18 cellular contexts compared by ENCODE assay signal in genomic region chr12:57215065-57215464, GRCh38. TPM values are rescaled to one million over a fixed set of nuclear protein-coding genes. Genes with fewer than 3 reads are reported as not detected.
A peak's percentile ranks its signal among the peaks of the same experiment; 100 is the strongest.
DNase-seq lines count a peak whose midpoint lies in the region; ATAC-seq, FAIRE-seq and TF ChIP-seq lines count a peak whose summit lies in the region.
"Had no signal": no experiment of that assay in that cellular context is flagged by ENCODE, and none has a peak within 500 bp of the region (broad histone marks: within the 10 kb centered on the region; RNA-seq: fewer than 3 reads in every experiment).

No MANE protein-coding gene starts in this region.

- no peak for TF ChIP-seq CTCF in PC-9 (conservative IDR thresholded peaks at IDR 0.05)
- TF ChIP-seq CTCF in keratinocyte (optimal IDR thresholded peaks at IDR 0.05 in 1 of 3, IDR thresholded peaks at IDR 0.05 in 1 of 3, conservative IDR thresholded peaks at IDR 0.05 in 1 of 3; ENCODE audit: extremely low read depth in 1 of 3, insufficient read depth in 2 of 3, low read length in 3 of 3): no peak
- TF ChIP-seq CTCF in esophagus muscularis mucosa (IDR thresholded peaks at IDR 0.05): no peak

- no peak for FAIRE-seq in keratinocyte (lab: Jason Lieb, UNC)

- H3K9me3 Mint-ChIP-seq in stimulated activated effector memory CD8-positive, alpha-beta T cell treated with anti-CD3 and anti-CD28 coated beads, Interleukin-12 subunit alpha, Interleukin-12 subunit beta, amount 100 ng/mL, for 72 hours: no peaks in the 10 kb centered on the region
- H3K9me3 Mint-ChIP-seq: activated CD4-positive, alpha-beta T cell treated with anti-CD3 and anti-CD28 coated beads, Interleukin-2, amount 10 ng/mL, durations not matched to agents 7 days and 5 days had no signal

- H3K27ac Mint-ChIP-seq in stimulated activated effector memory CD8-positive, alpha-beta T cell treated with anti-CD3 and anti-CD28 coated beads, Interleukin-12 subunit alpha, Interleukin-12 subunit beta, amount 100 ng/mL, for 72 hours: peak overlapping the region; percentile 19

- no peak overlapping the region for H2AFZ ChIP-seq in PC-9
- no peak overlapping the region for H2AFZ ChIP-seq in keratinocyte (ENCODE audit: control insufficient read depth, low read length)
- H2AFZ ChIP-seq: parathyroid adenoma had no signal

- 37% methylated on average over 11 of the region's 11 CpGs for WGBS in esophagus muscularis mucosa

- ATAC-seq in stimulated activated effector memory CD8-positive, alpha-beta T cell treated with anti-CD3 and anti-CD28 coated beads, Interleukin-12 subunit alpha, Interleukin-12 subunit beta, amount 100 ng/mL, for 72 hours: no peak

- CTCF ChIA-PET in PC-9 (lab: Charles Lee): interaction anchor here (2.0 kb wide), 1 partner anchor 24 kb away, joined by 17 read pairs; no protein-coding TSS in a partner anchor

- peak; percentile 18 for DNase-seq in DMS 273 (lab: John Stamatoyannopoulos, UW; ENCODE audit: unreplicated experiment)
- DNase-seq in DMS 273 treated with DMSO at 0.1 percent for 48 hours (lab: John Stamatoyannopoulos, UW): no peak
- DNase-seq in PC-9: no peak
- no peak for DNase-seq in keratinocyte (ENCODE audit: low read depth, low spot score)
- no peak for DNase-seq in stimulated activated effector memory CD8-positive, alpha-beta T cell treated with anti-CD3 and anti-CD28 coated beads, Interleukin-12 subunit alpha, Interleukin-12 subunit beta, amount 100 ng/mL, for 72 hours (ENCODE audit: low spot score in 2 of 2)
- DNase-seq in putamen (ENCODE audit: low spot score): no peak
- DNase-seq in esophagus muscularis mucosa (ENCODE audit: extremely low spot score): no peak
- DNase-seq in NOMO-1 treated with DMSO at 0.1 percent for 48 hours (lab: John Stamatoyannopoulos, UW; ENCODE audit: unreplicated experiment): no peak
- DNase-seq: BE2C; brain microvascular endothelial cell; cortex of kidney; stimulated activated CD4-positive, alpha-beta T cell treated with anti-CD3 and anti-CD28 coated beads, Interleukin-4, amount 100 ng/mL, for 1 hour had no signal

- H3K9me1 ChIP-seq in keratinocyte (ENCODE audit: control insufficient read depth, extremely low read depth, insufficient read depth, low read length): no peaks in the 10 kb centered on the region

- intact Hi-C loops in PC-9 (cut with micrococcal nuclease; ENCODE audit: unreplicated experiment) (no loop called here), esophagus muscularis mucosa (cut with DNase I) (loop anchor here (1.0 kb wide), 1 partner anchor 24 kb away; no protein-coding TSS in a partner anchor)

- H3K4me2 ChIP-seq in PC-9: peak overlapping the region; percentile 78; the same call in 1 of the 2 replicates
- peak overlapping the region; percentile 54 for H3K4me2 ChIP-seq in keratinocyte (ENCODE audit: control insufficient read depth, extremely low read depth, insufficient read depth, low read depth, low read length)

- H3K4me1 ChIP-seq in PC-9 (replicated peaks; ENCODE audit: insufficient read depth) (peaks cover 28% of the 10 kb centered on the region), keratinocyte (ENCODE audit: control insufficient read depth, extremely low read depth, insufficient read depth, low read length) (peaks cover 38% of the 10 kb centered on the region), esophagus muscularis mucosa (peaks cover 39 to 56% (median 52%) of the 10 kb centered on the region in 4 donors)
- H3K4me1 ChIP-seq: BE2C had no signal

- TF ChIP-seq EP300 in esophagus muscularis mucosa (IDR thresholded peaks at IDR 0.05): no peak

- peaks cover 20% of the 10 kb centered on the region for H3F3A ChIP-seq in PC-9 (ENCODE audit: insufficient read depth, low read depth)

- H3K9ac ChIP-seq in keratinocyte (ENCODE audit: control insufficient read depth, extremely low read depth, insufficient read depth, low read length): no peak overlapping the region
- H3K9ac ChIP-seq: parathyroid adenoma had no signal

- POLR2A ChIA-PET in PC-9 (lab: Charles Lee; ENCODE audit: unreplicated experiment): no interaction called here

- H3K36me3 Mint-ChIP-seq in stimulated activated effector memory CD8-positive, alpha-beta T cell treated with anti-CD3 and anti-CD28 coated beads, Interleukin-12 subunit alpha, Interleukin-12 subunit beta, amount 100 ng/mL, for 72 hours: peaks cover 4% of the 10 kb centered on the region

- peaks cover 6% of the 10 kb centered on the region; the same call in 1 of the 2 replicates for H4K20me1 ChIP-seq in PC-9 (ENCODE audit: insufficient read depth)
- no peaks in the 10 kb centered on the region for H4K20me1 ChIP-seq in keratinocyte (ENCODE audit: control insufficient read depth, extremely low read depth, insufficient read depth, low read length)

- no peak overlapping the region for H3K27ac ChIP-seq in PC-9
- no peak overlapping the region for H3K27ac ChIP-seq in keratinocyte (ENCODE audit: control insufficient read depth, insufficient read depth, low read length)
- H3K27ac ChIP-seq in esophagus muscularis mucosa (replicated peaks in 1 of 4): no peak overlapping the region
- H3K27ac ChIP-seq: brain microvascular endothelial cell, parathyroid adenoma had no signal

- H3K9me3 ChIP-seq in PC-9 (ENCODE audit: insufficient read depth, low read depth): no peaks in the 10 kb centered on the region
- H3K9me3 ChIP-seq in keratinocyte (ENCODE audit: control insufficient read depth, low read depth, low read length): no peaks in the 10 kb centered on the region
- no peaks in the 10 kb centered on the region for H3K9me3 ChIP-seq in esophagus muscularis mucosa
- H3K9me3 ChIP-seq: BE2C, Peyer's patch had no signal

- BruUV-seq in PC-9 (replicated peaks; lab: Mats Ljungman, UMichigan): no TSS peak

- peaks cover 59% of the 10 kb centered on the region for H3K4me1 Mint-ChIP-seq in stimulated activated effector memory CD8-positive, alpha-beta T cell treated with anti-CD3 and anti-CD28 coated beads, Interleukin-12 subunit alpha, Interleukin-12 subunit beta, amount 100 ng/mL, for 72 hours

- H3K27me3 ChIP-seq in PC-9 (ENCODE audit: insufficient read depth, low read depth) (no peaks in the 10 kb centered on the region), keratinocyte (ENCODE audit: control insufficient read depth, extremely low read depth, insufficient read depth, low read length) (peaks cover 44% of the 10 kb centered on the region), esophagus muscularis mucosa (peaks cover 5 to 64% (median 48%) of the 10 kb centered on the region in 4 donors)

- H3K9me2 ChIP-seq in PC-9 (ENCODE audit: insufficient read depth): no peaks in the 10 kb centered on the region

- no peak for TF ChIP-seq POLR2A in esophagus muscularis mucosa (IDR thresholded peaks at IDR 0.05; ENCODE audit: low read depth)

- dilution Hi-C loops in keratinocyte (cut with MboI; ENCODE audit: extremely low pct_ligation_motif_present, low sequenced_read_pairs): no loop called here

- H3K36me3 ChIP-seq in PC-9 (ENCODE audit: low read depth): no peaks in the 10 kb centered on the region
- peaks cover 0 to 5% of the 10 kb centered on the region in 2 experiments for H3K36me3 ChIP-seq in keratinocyte (ENCODE audit: control insufficient read depth in 2 of 2, extremely low read depth in 1 of 2, insufficient read depth in 2 of 2, low read length in 2 of 2)
- peaks cover 0 to 29% (median 26%) of the 10 kb centered on the region in 4 donors for H3K36me3 ChIP-seq in esophagus muscularis mucosa
- H3K36me3 ChIP-seq: BE2C had no signal

- H3K4me3 Mint-ChIP-seq in stimulated activated effector memory CD8-positive, alpha-beta T cell treated with anti-CD3 and anti-CD28 coated beads, Interleukin-12 subunit alpha, Interleukin-12 subunit beta, amount 100 ng/mL, for 72 hours: peak overlapping the region; percentile 78

- H3K4me3 ChIP-seq in PC-9 (no peak overlapping the region), keratinocyte (ENCODE audit: control insufficient read depth in 2 of 3, extremely low read depth in 1 of 3, insufficient read depth in 2 of 3, low read depth in 1 of 3, low read length in 3 of 3) (no peak overlapping the region), esophagus muscularis mucosa (no peak overlapping the region)
- H3K4me3 ChIP-seq: skin epidermis had no signal

- no peaks in the 10 kb centered on the region for H3K79me2 ChIP-seq in PC-9 (ENCODE audit: low read depth)
- no peaks in the 10 kb centered on the region for H3K79me2 ChIP-seq in keratinocyte (ENCODE audit: control insufficient read depth, insufficient read depth, low read length)
- H3K79me2 ChIP-seq: parathyroid adenoma had no signal

RNA-seq across cellular contexts. Expression of gene NXPH4, which starts 1.5 kb away (rescaled TPM):
- total RNA-seq in PC-9 (2021): 20.3 and 20.6 TPM in 2 replicates
- 0.97 to 1.4 TPM (median 1.2 TPM) in 3 replicates for polyA plus RNA-seq in keratinocyte
- 1.2 TPM for polyA plus RNA-seq in keratinocyte (2011; ENCODE audit: low read depth)
- 0.66 and 1.9 TPM in 2 replicates for polyA plus RNA-seq in keratinocyte (2011; cell fraction: cytosol; rRNA removed)
- polyA plus RNA-seq in keratinocyte (2011; cell fraction: nucleus; rRNA removed): 1.7 and 2.1 TPM in 2 replicates
- 4.3 and 9.2 TPM in 2 replicates for polyA plus RNA-seq in keratinocyte (2012; ENCODE audit: low replicate concordance)
- 1.1 to 3.6 TPM (median 1.1 TPM) in 3 replicates for polyA minus RNA-seq in keratinocyte
- 8.2 TPM for polyA minus RNA-seq in keratinocyte (2011; cell fraction: cytosol; rRNA and poly(A)+ RNA removed)
- polyA minus RNA-seq in keratinocyte (2011; cell fraction: nucleus; rRNA and poly(A)+ RNA removed): 2.1 and 2.2 TPM in 2 replicates
- total RNA-seq in esophagus muscularis mucosa: not detected
- total RNA-seq: left colon, Peyer's patch, subcutaneous adipose tissue had no signal

RNA-seq across cellular contexts. Expression of gene SHMT2, which starts 14.4 kb away (rescaled TPM):
- 220 and 227 TPM in 2 replicates for total RNA-seq in PC-9 (2021)
- 84.0 to 180 TPM (median 128 TPM) in 3 replicates for polyA plus RNA-seq in keratinocyte
- polyA plus RNA-seq in keratinocyte (2011; ENCODE audit: low read depth): 82.9 TPM
- 78.8 and 160 TPM in 2 replicates for polyA plus RNA-seq in keratinocyte (2011; cell fraction: cytosol; rRNA removed)
- 115 and 120 TPM in 2 replicates for polyA plus RNA-seq in keratinocyte (2011; cell fraction: nucleus; rRNA removed)
- 141 and 149 TPM in 2 replicates for polyA plus RNA-seq in keratinocyte (2012; ENCODE audit: low replicate concordance)
- polyA minus RNA-seq in keratinocyte: 138 to 210 TPM (median 151 TPM) in 3 replicates
- polyA minus RNA-seq in keratinocyte (2011; cell fraction: cytosol; rRNA and poly(A)+ RNA removed): 125 TPM
- polyA minus RNA-seq in keratinocyte (2011; cell fraction: nucleus; rRNA and poly(A)+ RNA removed): 64.8 and 69.3 TPM in 2 replicates
- 10 to 100 TPM; 22.8 to 60.4 (median 34.6) TPM for total RNA-seq in esophagus muscularis mucosa

RNA-seq across cellular contexts. Expression of gene STAC3, which starts 35.9 kb away (rescaled TPM):
- total RNA-seq in PC-9 (2021): 1.3 and 2.2 TPM in 2 replicates
- 0.27 to 0.94 TPM (median 0.62 TPM) in 3 replicates for polyA plus RNA-seq in keratinocyte
- polyA plus RNA-seq in keratinocyte (2011; ENCODE audit: low read depth): 2.1 TPM
- polyA plus RNA-seq in keratinocyte (2011; cell fraction: cytosol; rRNA removed): 0.09 and 0.13 TPM in 2 replicates
- polyA plus RNA-seq in keratinocyte (2011; cell fraction: nucleus; rRNA removed): 1.4 and 3.6 TPM in 2 replicates
- 0.33 and 1.1 TPM in 2 replicates for polyA plus RNA-seq in keratinocyte (2012; ENCODE audit: low replicate concordance)
- 1.4 TPM in 1 of 3 replicates, not detected in the others for polyA minus RNA-seq in keratinocyte
- not detected for polyA minus RNA-seq in keratinocyte (2011; cell fraction: cytosol; rRNA and poly(A)+ RNA removed)
- 2.2 TPM in 1 of 2 replicates, not detected in the other for polyA minus RNA-seq in keratinocyte (2011; cell fraction: nucleus; rRNA and poly(A)+ RNA removed)
- total RNA-seq in esophagus muscularis mucosa: 1 to 10 TPM in 2 of 4 donors, under 1 TPM in 2; 0.42 to 1.7 (median 1.2) TPM

Comparison
In these comparisons a context has a peak if more than half of its experiments do, and no peak if none do; other contexts are left out.
1. RNA of gene NXPH4, which starts 1.5 kb away (total RNA-seq): 20.3 to 20.6 TPM in PC-9; not detected in esophagus muscularis mucosa; every median in the first group is over 10 times any median in the second.